Comparison of ENCODE assay signal across 24 cellular contexts in genomic region chr1:170691258-170691657, GRCh38. TPM values are rescaled to one million over a fixed set of nuclear protein-coding genes. Genes with fewer than 3 reads are reported as not detected.
"Had no signal": no experiment of that assay in that cellular context is flagged by ENCODE, and none has a peak within 500 bp of the region (broad histone marks: within the 10 kb centered on the region; RNA-seq: fewer than 3 reads in every experiment).

No MANE protein-coding gene starts in this region.

- H3K27me3 ChIP-seq: ovary, stomach, suprapubic skin had no signal

- H3K4me1 Mint-ChIP-seq: activated naive CD8-positive, alpha-beta T cell treated with anti-CD3 and anti-CD28 coated beads for 36 hours; endodermal cell; naive thymus-derived CD8-positive, alpha-beta T cell; stimulated activated effector memory CD8-positive, alpha-beta T cell treated with anti-CD3 and anti-CD28 coated beads, Interleukin-12 subunit alpha, Interleukin-12 subunit beta, amount 100 ng/mL, for 72 hours had no signal

- H3K27ac Mint-ChIP-seq: activated naive CD8-positive, alpha-beta T cell treated with anti-CD3 and anti-CD28 coated beads for 36 hours; endodermal cell; mesothelial cell of epicardium; naive thymus-derived CD8-positive, alpha-beta T cell; stimulated activated effector memory CD8-positive, alpha-beta T cell treated with anti-CD3 and anti-CD28 coated beads, Interleukin-12 subunit alpha, Interleukin-12 subunit beta, amount 100 ng/mL, for 72 hours had no signal

- H3K4me3 ChIP-seq: coronary artery, lung, ovary, prostate gland, skin epidermis, stomach, suprapubic skin had no signal

- H3K9me3 Mint-ChIP-seq: activated naive CD8-positive, alpha-beta T cell treated with anti-CD3 and anti-CD28 coated beads for 36 hours; endodermal cell; mesothelial cell of epicardium; naive thymus-derived CD8-positive, alpha-beta T cell; stimulated activated effector memory CD8-positive, alpha-beta T cell treated with anti-CD3 and anti-CD28 coated beads, Interleukin-12 subunit alpha, Interleukin-12 subunit beta, amount 100 ng/mL, for 72 hours had no signal

- H3K9me3 ChIP-seq: ovary, prostate gland, stomach, suprapubic skin had no signal

- H3K27ac ChIP-seq: epithelial cell of prostate, ovary, prostate gland, stomach, suprapubic skin had no signal

- FAIRE-seq: bronchial epithelial cell, kidney had no signal

- DNase-seq: activated CD4-positive, alpha-beta T cell treated with anti-CD3 and anti-CD28 coated beads for 1 hour; activated naive CD4-positive, alpha-beta T cell; activated naive CD8-positive, alpha-beta T cell treated with anti-CD3 and anti-CD28 coated beads for 36 hours; activated T-cell treated with anti-CD3 and anti-CD28 coated beads, Interleukin-2, amount 50 U/mL, for 1 hour; endodermal cell; foreskin fibroblast; kidney; naive thymus-derived CD8-positive, alpha-beta T cell; ovary; right cardiac atrium; stimulated activated CD4-positive, alpha-beta T cell treated with anti-CD3 and anti-CD28 coated beads, Interleukin-2, amount 100 ng/mL, for 24 hours; stomach; T-helper 1 cell; T-helper 9 cell; trophoblast cell had no signal

- H3K36me3 ChIP-seq: ovary, prostate gland, stomach, suprapubic skin had no signal

- ATAC-seq: naive thymus-derived CD8-positive, alpha-beta T cell; right cardiac atrium; stimulated activated effector memory CD8-positive, alpha-beta T cell treated with anti-CD3 and anti-CD28 coated beads, Interleukin-12 subunit alpha, Interleukin-12 subunit beta, amount 100 ng/mL, for 72 hours had no signal

- H3K36me3 Mint-ChIP-seq: activated naive CD8-positive, alpha-beta T cell treated with anti-CD3 and anti-CD28 coated beads for 36 hours; mesothelial cell of epicardium; naive thymus-derived CD8-positive, alpha-beta T cell; stimulated activated effector memory CD8-positive, alpha-beta T cell treated with anti-CD3 and anti-CD28 coated beads, Interleukin-12 subunit alpha, Interleukin-12 subunit beta, amount 100 ng/mL, for 72 hours had no signal

- H3K4me3 Mint-ChIP-seq: activated naive CD8-positive, alpha-beta T cell treated with anti-CD3 and anti-CD28 coated beads for 36 hours; endodermal cell; mesothelial cell of epicardium; naive thymus-derived CD8-positive, alpha-beta T cell; stimulated activated effector memory CD8-positive, alpha-beta T cell treated with anti-CD3 and anti-CD28 coated beads, Interleukin-12 subunit alpha, Interleukin-12 subunit beta, amount 100 ng/mL, for 72 hours had no signal

- H3K4me1 ChIP-seq: prostate gland, stomach had no signal

RNA-seq across cellular contexts. Expression of gene PRRX1, which starts 27.3 kb away (rescaled TPM):
- total RNA-seq: activated naive CD8-positive, alpha-beta T cell treated with anti-CD3 and anti-CD28 coated beads for 36 hours; endodermal cell; naive thymus-derived CD8-positive, alpha-beta T cell had no signal
- polyA plus RNA-seq: naive thymus-derived CD8-positive, alpha-beta T cell had no signal
